ENCODE assay signal across 1 cellular context in genomic region chr22:30605449-30606110, GRCh38.
TF ChIP-seq lines count a peak whose summit lies in the region.

No MANE protein-coding gene starts in this region.

TF ChIP-seq in K562, 482 proteins besides CTCF, POLR2A, EP300 and RAD21 (continued from another document):
- TF ChIP-seq ZBTB40 (IDR thresholded peaks at IDR 0.05) (peak; percentile 23; the same call in 1 of the 2 replicates), ZBTB40 (CRISPR knock-in tag; IDR thresholded peaks at IDR 0.05) (no peak), KDM1A (IDR thresholded peaks at IDR 0.05) (peak; percentile 29 to 71; a peak in 2 of 4 replicates), CTBP1 (IDR thresholded peaks at IDR 0.05; ENCODE audit: borderline replicate concordance) (peak; percentile 26; the same call in 1 of the 2 replicates), FOXK2 (conservative IDR thresholded peaks at IDR 0.05 in 1 of 2, IDR thresholded peaks at IDR 0.05 in 1 of 2; ENCODE audit: low read depth in 2 of 2) (peak; percentile 95 to 97), MEIS2 (IDR thresholded peaks at IDR 0.05; ENCODE audit: partially characterized antibody) (peak; percentile 47), ETV1 (tag; conservative IDR thresholded peaks at IDR 0.05; ENCODE audit: low read depth) (peak; percentile 43; the same call in 1 of the 2 replicates), DPF2 (IDR thresholded peaks at IDR 0.05) (no peak), BCOR (IDR thresholded peaks at IDR 0.05) (peak; percentile 90), THAP12 (CRISPR knock-in tag; IDR thresholded peaks at IDR 0.05) (no peak), MCM5 (IDR thresholded peaks at IDR 0.05; ENCODE audit: low read depth) (no peak), ZNF584 (CRISPR knock-in tag; IDR thresholded peaks at IDR 0.05; ENCODE audit: low read depth) (no peak), BHLHE40 (IDR thresholded peaks at IDR 0.05; ENCODE audit: low read length) (0 out of 2 replicates have a peak, but pooled peaks have one; percentile 36), HDAC2 (IDR thresholded peaks at IDR 0.05) (peak; percentile 68), STAT6 (CRISPR knock-in tag; IDR thresholded peaks at IDR 0.05) (no peak), GABPA (tag; conservative IDR thresholded peaks at IDR 0.05; ENCODE audit: low read depth) (peak; percentile 50; the same call in 1 of the 2 replicates), EHMT2 (IDR thresholded peaks at IDR 0.05) (0 out of 2 replicates have a peak, but pooled peaks have one; percentile 32), MAZ (CRISPR knock-in tag; conservative IDR thresholded peaks at IDR 0.05 in 1 of 2, IDR thresholded peaks at IDR 0.05 in 1 of 2) (peak in 1 of 2 experiments; percentile 48; a peak in 1 of 4 replicates), NKRF (IDR thresholded peaks at IDR 0.05; ENCODE audit: borderline replicate concordance) (0 out of 2 replicates have a peak, but pooled peaks have one; percentile 22), FOXM1 (IDR thresholded peaks at IDR 0.05; ENCODE audit: low read depth) (no peak), FOXM1 (CRISPR knock-in tag; IDR thresholded peaks at IDR 0.05; ENCODE audit: low read depth) (no peak), ZNF124 (CRISPR knock-in tag; IDR thresholded peaks at IDR 0.05) (no peak), MYC (IDR thresholded peaks at IDR 0.05; ENCODE audit: low read depth, low read length) (0 out of 2 replicates have a peak, but pooled peaks have one; percentile 19), MYC (CRISPR knock-in tag; IDR thresholded peaks at IDR 0.05; ENCODE audit: borderline replicate concordance, low read depth) (no peak), ETS1 (conservative IDR thresholded peaks at IDR 0.05; ENCODE audit: control insufficient read depth, low read depth, low read length) (no peak), ZNF57 (CRISPR knock-in tag; IDR thresholded peaks at IDR 0.05) (no peak), VEZF1 (CRISPR knock-in tag; IDR thresholded peaks at IDR 0.05) (peak; percentile 33; the same call in 1 of the 2 replicates), ZNF764 (CRISPR knock-in tag; IDR thresholded peaks at IDR 0.05; ENCODE audit: low read depth) (peak; percentile 50; the same call in 1 of the 2 replicates), ZFP36 (IDR thresholded peaks at IDR 0.05; ENCODE audit: low read depth, low read length, partially characterized antibody) (peak; percentile 97), HMBOX1 (IDR thresholded peaks at IDR 0.05) (0 out of 2 replicates have a peak, but pooled peaks have one; percentile 0)
